28 cellular contexts compared by ENCODE assay signal in genomic region chrX:30990361-30990760, GRCh38.
"Had no signal": no experiment of that assay in that cellular context is flagged by ENCODE, and none has a peak within 500 bp of the region (broad histone marks: within the 10 kb centered on the region; RNA-seq: fewer than 3 reads in every experiment).

No MANE protein-coding gene starts in this region.

- FAIRE-seq: TTC549 had no signal

- H3K9me3 ChIP-seq: SJCRH30 had no signal

- H3K4me3 ChIP-seq: SJCRH30, SK-N-MC had no signal

- H3K36me3 ChIP-seq: brain microvascular endothelial cell, SJCRH30 had no signal

- ATAC-seq: activated CD8-positive, alpha-beta T cell treated with anti-CD3 and anti-CD28 coated beads for 36 hours; activated T-cell treated with anti-CD3 and anti-CD28 coated beads, Interleukin-2, amount 50 U/mL, for 72 hours; activated T-helper 17 cell treated with anti-CD3 and anti-CD28 coated beads, Interleukin-2, amount 50 U/mL, for 72 hours; Panc1 had no signal

- H3K27me3 ChIP-seq: brain microvascular endothelial cell, SJCRH30 had no signal

- DNase-seq: activated CD4-positive, alpha-beta T cell treated with anti-CD3 and anti-CD28 coated beads, Interleukin-2, amount 10 ng/mL, durations not matched to agents 24 days and 14 days; activated CD4-positive, alpha-beta T cell treated with anti-CD3 and anti-CD28 coated beads, Interleukin-2, amount 50 U/mL, for 4 hours; activated CD8-positive, alpha-beta T cell treated with anti-CD3 and anti-CD28 coated beads for 36 hours; activated effector memory CD4-positive, alpha-beta T cell treated with anti-CD3 and anti-CD28 coated beads, Interleukin-2, amount 50 U/mL, for 16 hours; activated naive CD4-positive, alpha-beta T cell; activated naive CD4-positive, alpha-beta T cell treated with anti-CD3 and anti-CD28 coated beads, Interleukin-2, amount 50 U/mL, for 16 hours; activated naive CD8-positive, alpha-beta T cell treated with anti-CD3 and anti-CD28 coated beads for 36 hours; activated T-cell treated with anti-CD3 and anti-CD28 coated beads, Interleukin-2, amount 50 U/mL, for 1 hour; activated T-cell treated with anti-CD3 and anti-CD28 coated beads, Interleukin-2, amount 50 U/mL, for 72 hours; amniotic stem cell; aorta; brain microvascular endothelial cell; NCI-H1092 treated with DMSO at 0.1 percent for 48 hours; NCI-H1417; NCI-H146; NCI-H187; NCI-H2029 treated with DMSO at 0.1 percent for 48 hours; NCI-H2171; NCI-H510A; NCI-H526; NCI-H748 treated with DMSO at 0.1 percent for 48 hours; NK-92 treated with Interleukin-12 subunit alpha and Interleukin-12 subunit beta, amount 100 ng/mL, for 24 hours; SHP77; SJCRH30 had no signal

- H3K27ac ChIP-seq: brain microvascular endothelial cell, SJCRH30, SK-N-MC had no signal
